Comparison of ENCODE assay signal across 8 cellular contexts in genomic region chr6:42784739-42785498, GRCh38. TPM values are rescaled to one million over a fixed set of nuclear protein-coding genes. Genes with fewer than 3 reads are reported as not detected.
DNase-seq lines count a peak whose midpoint lies in the region; ATAC-seq, FAIRE-seq and TF ChIP-seq lines count a peak whose summit lies in the region.

No MANE protein-coding gene starts in this region.

- H3K27ac Mint-ChIP-seq in T-helper 2 cell treated with Interferon-gamma antibody and Interleukin-4, amounts not matched to agents 5 μg/mL and 100 μg/mL, for 36 hours: peak overlapping the region; percentile 97
- peak overlapping the region; percentile 94 for H3K27ac Mint-ChIP-seq in activated naive CD8-positive, alpha-beta T cell treated with anti-CD3 and anti-CD28 coated beads, Interleukin-2, amount 10 ng/mL, durations not matched to agents 7 days and 5 days

- H3K79me2 ChIP-seq in HepG2 (ENCODE audit: insufficient read depth, low read length): peaks cover 64% of the 10 kb centered on the region

- no peak overlapping the region for H2AFZ ChIP-seq in HepG2 (ENCODE audit: low read length)

- H3K27me3 ChIP-seq in HepG2 (ENCODE audit: control insufficient read depth in 1 of 2, insufficient read depth in 2 of 2, low read length in 2 of 2) (no peaks in the 10 kb centered on the region; a peak in 1 of 5 replicates), thyroid gland (no peaks in the 10 kb centered on the region)

- TF ChIP-seq RAD21 in HepG2 (CRISPR knock-in tag; IDR thresholded peaks at IDR 0.05): no peak

- CTCF ChIA-PET in HepG2 (lab: Yijun Ruan, JAX; ENCODE audit: low intra/inter-chr PET ratio, low total read pairs): no interaction called here

- H3K4me1 Mint-ChIP-seq in T-helper 2 cell treated with Interferon-gamma antibody and Interleukin-4, amounts not matched to agents 5 μg/mL and 100 μg/mL, for 36 hours (ENCODE audit: low read depth): peaks cover 33% of the 10 kb centered on the region
- H3K4me1 Mint-ChIP-seq in activated naive CD8-positive, alpha-beta T cell treated with anti-CD3 and anti-CD28 coated beads, Interleukin-2, amount 10 ng/mL, durations not matched to agents 7 days and 5 days: peaks cover 37% of the 10 kb centered on the region

- POLR2A ChIA-PET in activated naive CD8-positive, alpha-beta T cell treated with anti-CD3 and anti-CD28 coated beads, Interleukin-2, amount 10 ng/mL, durations not matched to agents 7 days and 5 days (lab: Charles Lee): interaction anchor here (0.6 to 22.2 kb wide), 6 partner anchors 13 to 107 kb away, joined by 3 to 450 read pairs (median 4); partner anchors contain the start of genes RPL7L1 and TBCC
- POLR2A ChIA-PET in HepG2 (lab: Yijun Ruan, JAX): interaction anchor here (0.6 to 11.1 kb wide), 5 partner anchors 21 to 263 kb away, joined by 3 to 270 read pairs (median 4); partner anchors contain the start of genes RPL7L1 and TBCC

- H4K20me1 ChIP-seq in HepG2 (ENCODE audit: insufficient read depth, low read length): peaks cover 10% of the 10 kb centered on the region; the same call in 1 of the 2 replicates

- intact Hi-C loops in HepG2 (cut with micrococcal nuclease; ENCODE audit: unreplicated experiment) (no loop called here), thyroid gland (cut with DNase I) (no loop called here)

- no TSS peak for BruUV-seq in HepG2 (replicated peaks; lab: Mats Ljungman, UMichigan)

- TF ChIP-seq POLR2A in HepG2 (IDR thresholded peaks at IDR 0.05; ENCODE audit: insufficient read depth in 1 of 2, low read depth in 2 of 2, low read length in 2 of 2) (peak in 1 of 2 experiments; percentile 21; a peak in 2 of 4 replicates), thyroid gland (IDR thresholded peaks at IDR 0.05) (no peak)

- peaks cover 28% of the 10 kb centered on the region for H3K36me3 Mint-ChIP-seq in T-helper 2 cell treated with Interferon-gamma antibody and Interleukin-4, amounts not matched to agents 5 μg/mL and 100 μg/mL, for 36 hours (ENCODE audit: low read depth)
- H3K36me3 Mint-ChIP-seq in activated naive CD8-positive, alpha-beta T cell treated with anti-CD3 and anti-CD28 coated beads, Interleukin-2, amount 10 ng/mL, durations not matched to agents 7 days and 5 days: peaks cover 19% of the 10 kb centered on the region

- no peak for ATAC-seq in activated naive CD8-positive, alpha-beta T cell treated with anti-CD3 and anti-CD28 coated beads, Interleukin-2, amount 10 ng/mL, durations not matched to agents 7 days and 5 days (ENCODE audit: low read depth)
- ATAC-seq in HepG2 (no peak), HG03108 (IDR thresholded peaks at IDR 0.05; ENCODE audit: unreplicated experiment) (no peak)

- WGBS in HepG2 (ENCODE audit: low lambda C conversion rate): 79% methylated on average over 12 of the region's 12 CpGs
- 53 to 60% methylated on average over 12 of the region's 12 CpGs for WGBS in thyroid gland, 2 donors

- H3K36me3 ChIP-seq in HepG2 (replicated peaks in 1 of 2; ENCODE audit: control insufficient read depth in 1 of 2, insufficient read depth in 2 of 2, low read length in 2 of 2) (no peaks in the 10 kb centered on the region; a peak in 1 of 5 replicates), thyroid gland (no peaks in the 10 kb centered on the region)

- H3K9me3 ChIP-seq in HepG2 (ENCODE audit: low read length): no peaks in the 10 kb centered on the region
- H3K9me3 ChIP-seq in thyroid gland: no peaks in the 10 kb centered on the region

- H3K9me3 Mint-ChIP-seq in T-helper 2 cell treated with Interferon-gamma antibody and Interleukin-4, amounts not matched to agents 5 μg/mL and 100 μg/mL, for 36 hours: no peaks in the 10 kb centered on the region
- no peaks in the 10 kb centered on the region for H3K9me3 Mint-ChIP-seq in activated naive CD8-positive, alpha-beta T cell treated with anti-CD3 and anti-CD28 coated beads, Interleukin-2, amount 10 ng/mL, durations not matched to agents 7 days and 5 days

- peak overlapping the region; percentile 78 for H3K4me2 ChIP-seq in HepG2 (ENCODE audit: low read depth, low read length)

- peak overlapping the region; percentile 98; the same call in 1 of the 2 replicates for H3K9ac ChIP-seq in HepG2 (ENCODE audit: insufficient read depth, low read depth, low read length)

- TF ChIP-seq EP300 in HepG2 (IDR thresholded peaks at IDR 0.05; ENCODE audit: low read depth in 2 of 2, low read length in 2 of 2) (no peak), HepG2 (CRISPR knock-in tag; IDR thresholded peaks at IDR 0.05; ENCODE audit: borderline replicate concordance) (no peak)

- DNase-seq in T-helper 2 cell treated with Interferon-gamma antibody and Interleukin-4, amounts not matched to agents 5 μg/mL and 100 μg/mL, for 36 hours (ENCODE audit: low spot score): no peak
- DNase-seq in T-helper 2 cell: no peak
- DNase-seq in activated naive CD8-positive, alpha-beta T cell treated with anti-CD3 and anti-CD28 coated beads, Interleukin-2, amount 10 ng/mL, durations not matched to agents 7 days and 5 days: no peak
- no peak for DNase-seq in HepG2 (ENCODE audit: low spot score)
- DNase-seq in thyroid gland: no peak
- DNase-seq in SHP77 (lab: John Stamatoyannopoulos, UW): no peak
- no peak for DNase-seq in HuH-7 (ENCODE audit: low spot score)

- H3K4me3 ChIP-seq in HepG2 (replicated peaks in 1 of 3; ENCODE audit: insufficient read depth in 1 of 3, low read depth in 2 of 3, low read length in 3 of 3) (peak overlapping the region; percentile 85 to 94 (median 92); a peak in 4 of 6 replicates), thyroid gland (replicated peaks in 1 of 3) (peak overlapping the region in 2 of 3 donors; percentile 77 to 92)

- no peaks in the 10 kb centered on the region for H3K27me3 Mint-ChIP-seq in T-helper 2 cell treated with Interferon-gamma antibody and Interleukin-4, amounts not matched to agents 5 μg/mL and 100 μg/mL, for 36 hours (ENCODE audit: low read depth)
- H3K27me3 Mint-ChIP-seq in activated naive CD8-positive, alpha-beta T cell treated with anti-CD3 and anti-CD28 coated beads, Interleukin-2, amount 10 ng/mL, durations not matched to agents 7 days and 5 days: no peaks in the 10 kb centered on the region

- peaks cover 58% of the 10 kb centered on the region for H3K4me1 ChIP-seq in HepG2 (ENCODE audit: insufficient read depth, low read length)
- H3K4me1 ChIP-seq in thyroid gland: peaks cover 40 to 62% of the 10 kb centered on the region in 2 donors

- FAIRE-seq in HepG2 (lab: Jason Lieb, UNC): no peak

- peak overlapping the region; percentile 98 for H3K27ac ChIP-seq in HepG2 (ENCODE audit: extremely low read length, insufficient read depth, low read length)
- H3K27ac ChIP-seq in thyroid gland: peak overlapping the region; percentile 100

- peak overlapping the region; percentile 96 for H3K4me3 Mint-ChIP-seq in T-helper 2 cell treated with Interferon-gamma antibody and Interleukin-4, amounts not matched to agents 5 μg/mL and 100 μg/mL, for 36 hours
- H3K4me3 Mint-ChIP-seq in activated naive CD8-positive, alpha-beta T cell treated with anti-CD3 and anti-CD28 coated beads, Interleukin-2, amount 10 ng/mL, durations not matched to agents 7 days and 5 days: no peak overlapping the region

- no peak for TF ChIP-seq CTCF in HepG2 (CRISPR knock-in tag; IDR thresholded peaks at IDR 0.05)
- TF ChIP-seq CTCF in thyroid gland (IDR thresholded peaks at IDR 0.05): no peak

- in situ Hi-C loops in HepG2 (cut with HindIII; ENCODE audit: extremely low pct_ligation_motif_present, low pct_unique_long_range_greater_than_20kb): loop anchor here (5.0 kb wide), 1 partner anchor 38 kb away; the partner anchor contains the start of gene TBCC

RNA-seq across cellular contexts. Expression of gene BICRAL, which starts 3.1 kb away (rescaled TPM):
- total RNA-seq in activated naive CD8-positive, alpha-beta T cell treated with anti-CD3 and anti-CD28 coated beads, Interleukin-2, amount 10 ng/mL, durations not matched to agents 7 days and 5 days: 10 to 100 TPM; 28.3 to 29.6 TPM
- total RNA-seq in HepG2 (2016; rRNA removed; fragmentation: Illumina TruSeq; extraction: Trizol) (5.0 and 6.8 TPM in 2 replicates), thyroid gland (10 to 100 TPM; 19.9 to 24.5 (median 23.6) TPM)
- 1.6 and 1.9 TPM in 2 replicates for total RNA-seq in HepG2 (2016; cell fraction: cytosol; rRNA removed; fragmentation: Illumina TruSeq; extraction: Trizol; ENCODE audit: low read depth)
- 4.5 and 6.4 TPM in 2 replicates for total RNA-seq in HepG2 (2016; cell fraction: insoluble cytoplasmic fraction; rRNA removed; fragmentation: Illumina TruSeq; extraction: Trizol)
- 4.8 and 5.3 TPM in 2 replicates for total RNA-seq in HepG2 (2016; cell fraction: membrane; rRNA removed; fragmentation: Illumina TruSeq; extraction: Trizol)
- 4.9 and 6.1 TPM in 2 replicates for total RNA-seq in HepG2 (2016; cell fraction: nucleus; rRNA removed; fragmentation: Illumina TruSeq; extraction: Trizol)
- polyA plus RNA-seq in HepG2 (2011; rRNA removed): 11.1 and 13.5 TPM in 2 replicates
- polyA plus RNA-seq in HepG2 (2011; cell fraction: cytosol; rRNA removed): 9.5 and 11.4 TPM in 2 replicates
- polyA plus RNA-seq in HepG2 (2011; cell fraction: nucleus; rRNA removed): 9.0 and 9.1 TPM in 2 replicates
- 7.3 and 7.8 TPM in 2 replicates for polyA plus RNA-seq in HepG2 (2012)
- 0.24 and 0.26 TPM in 2 replicates for polyA plus RNA-seq in HepG2 (2016; cell fraction: cytosol; fragmentation: Illumina TruSeq; extraction: Trizol; ENCODE audit: low read depth)
- polyA plus RNA-seq in HepG2 (2016; cell fraction: insoluble cytoplasmic fraction; fragmentation: Illumina TruSeq; extraction: Trizol; ENCODE audit: low read depth): 5.3 and 6.6 TPM in 2 replicates
- 1.5 and 1.7 TPM in 2 replicates for polyA plus RNA-seq in HepG2 (2016; cell fraction: membrane; fragmentation: Illumina TruSeq; extraction: Trizol; ENCODE audit: low read depth)
- polyA plus RNA-seq in HepG2 (2016; cell fraction: nucleus; fragmentation: Illumina TruSeq; extraction: Trizol; ENCODE audit: insufficient read depth, low read depth): 8.7 and 9.2 TPM in 2 replicates
- 16.6 and 32.3 TPM in 2 replicates for polyA minus RNA-seq in HepG2 (2011; rRNA and poly(A)+ RNA removed; ENCODE audit: low replicate concordance)
- polyA minus RNA-seq in HepG2 (2011; cell fraction: cytosol; rRNA and poly(A)+ RNA removed): 14.7 and 15.5 TPM in 2 replicates
- polyA minus RNA-seq in HepG2 (2011; cell fraction: nucleus; rRNA and poly(A)+ RNA removed): 14.7 and 18.9 TPM in 2 replicates

RNA-seq across cellular contexts. Expression of gene TBCC, which starts 39.0 kb away (rescaled TPM):
- 10 to 100 TPM; 48.6 to 50.4 TPM for total RNA-seq in activated naive CD8-positive, alpha-beta T cell treated with anti-CD3 and anti-CD28 coated beads, Interleukin-2, amount 10 ng/mL, durations not matched to agents 7 days and 5 days
- total RNA-seq in HepG2 (2016; rRNA removed; fragmentation: Illumina TruSeq; extraction: Trizol): 36.1 and 43.2 TPM in 2 replicates
- total RNA-seq in HepG2 (2016; cell fraction: cytosol; rRNA removed; fragmentation: Illumina TruSeq; extraction: Trizol; ENCODE audit: low read depth): 13.4 and 14.0 TPM in 2 replicates
- 37.2 and 41.5 TPM in 2 replicates for total RNA-seq in HepG2 (2016; cell fraction: insoluble cytoplasmic fraction; rRNA removed; fragmentation: Illumina TruSeq; extraction: Trizol)
- 20.4 and 22.9 TPM in 2 replicates for total RNA-seq in HepG2 (2016; cell fraction: membrane; rRNA removed; fragmentation: Illumina TruSeq; extraction: Trizol)
- total RNA-seq in HepG2 (2016; cell fraction: nucleus; rRNA removed; fragmentation: Illumina TruSeq; extraction: Trizol): 17.5 and 20.0 TPM in 2 replicates
- 14.8 and 18.0 TPM in 2 replicates for polyA plus RNA-seq in HepG2 (2011; rRNA removed)
- 14.9 and 15.6 TPM in 2 replicates for polyA plus RNA-seq in HepG2 (2011; cell fraction: cytosol; rRNA removed)
- 12.6 and 13.8 TPM in 2 replicates for polyA plus RNA-seq in HepG2 (2011; cell fraction: nucleus; rRNA removed)
- 12.0 and 15.3 TPM in 2 replicates for polyA plus RNA-seq in HepG2 (2012)
- polyA plus RNA-seq in HepG2 (2016; cell fraction: cytosol; fragmentation: Illumina TruSeq; extraction: Trizol; ENCODE audit: low read depth): 5.2 and 5.5 TPM in 2 replicates
- 26.8 and 28.7 TPM in 2 replicates for polyA plus RNA-seq in HepG2 (2016; cell fraction: insoluble cytoplasmic fraction; fragmentation: Illumina TruSeq; extraction: Trizol; ENCODE audit: low read depth)
- 7.8 and 9.2 TPM in 2 replicates for polyA plus RNA-seq in HepG2 (2016; cell fraction: membrane; fragmentation: Illumina TruSeq; extraction: Trizol; ENCODE audit: low read depth)
- polyA plus RNA-seq in HepG2 (2016; cell fraction: nucleus; fragmentation: Illumina TruSeq; extraction: Trizol; ENCODE audit: insufficient read depth, low read depth): 20.6 and 21.7 TPM in 2 replicates
- 10.7 and 14.8 TPM in 2 replicates for polyA minus RNA-seq in HepG2 (2011; rRNA and poly(A)+ RNA removed; ENCODE audit: low replicate concordance)
- polyA minus RNA-seq in HepG2 (2011; cell fraction: cytosol; rRNA and poly(A)+ RNA removed): 8.2 and 9.3 TPM in 2 replicates
- 7.6 and 7.7 TPM in 2 replicates for polyA minus RNA-seq in HepG2 (2011; cell fraction: nucleus; rRNA and poly(A)+ RNA removed)
- total RNA-seq in thyroid gland: 10 to 100 TPM; 37.2 to 48.9 (median 48.4) TPM
